Comparison of ENCODE assay signal across 11 cellular contexts in the genomic region with DNA sequence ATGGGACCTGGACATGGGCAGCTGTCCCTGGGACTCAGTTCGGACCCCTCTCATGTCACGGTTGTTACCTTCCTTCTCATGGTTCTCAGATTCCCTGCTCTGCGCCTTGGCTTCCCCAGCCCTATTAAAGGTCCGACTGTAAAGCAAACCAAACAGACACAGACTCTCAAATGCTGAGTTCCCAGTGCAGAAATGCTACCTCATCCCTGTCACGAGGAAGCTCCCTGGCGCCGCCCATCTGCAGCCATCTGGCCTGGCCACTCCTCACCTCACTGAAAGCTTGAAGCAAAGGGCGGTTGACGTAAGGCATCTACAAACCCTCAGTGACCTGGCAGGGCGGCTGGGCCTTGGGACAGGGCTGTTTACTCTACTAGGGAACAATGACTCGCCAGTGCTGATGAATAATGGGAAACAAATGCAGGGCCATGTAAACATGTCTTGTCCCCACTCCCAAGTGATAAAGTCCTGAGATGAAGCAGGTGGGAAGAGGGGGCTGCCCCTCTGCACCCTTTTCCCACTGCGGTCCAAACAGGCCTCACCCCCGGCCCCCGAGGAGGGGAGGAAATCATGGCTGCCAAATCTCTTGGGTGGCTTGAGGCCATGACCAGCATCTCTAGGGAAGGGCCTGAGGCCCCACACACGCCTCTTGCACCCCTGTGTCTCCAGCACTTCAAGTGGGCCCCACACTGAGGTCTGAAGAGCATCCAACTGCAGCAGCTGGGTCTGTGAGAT. TPM values are rescaled to one million over a fixed set of nuclear protein-coding genes. Genes with fewer than 3 reads are reported as not detected.
A peak's percentile ranks its signal among the peaks of the same experiment; 100 is the strongest.
DNase-seq lines count a peak whose midpoint lies in the region; ATAC-seq and TF ChIP-seq lines count a peak whose summit lies in the region.
"Had no signal": no experiment of that assay in that cellular context is flagged by ENCODE, and none has a peak within 500 bp of the region (broad histone marks: within the 10 kb centered on the region; RNA-seq: fewer than 3 reads in every experiment).

No MANE protein-coding gene starts in this region.

- TF ChIP-seq POLR2A in thyroid gland (IDR thresholded peaks at IDR 0.05), result no peak

- peak overlapping the region in 4 of 7 donors; percentile 30 to 66 (median 62) for H3K27ac Mint-ChIP-seq in CD14-positive monocyte
- H3K27ac Mint-ChIP-seq in activated CD8-positive, alpha-beta T cell treated with anti-CD3 and anti-CD28 coated beads, Interleukin-2, amount 10 ng/mL, durations not matched to agents 7 days and 5 days, result no peak overlapping the region
- H3K27ac Mint-ChIP-seq: naive thymus-derived CD8-positive, alpha-beta T cell had no signal

- 91 to 92% methylated on average over 15 of the region's 15 CpGs for WGBS in thyroid gland, 2 donors

- H3K27ac ChIP-seq in mucosa of rectum (ENCODE audit: low read depth in 2 of 2, low read length in 2 of 2) (peak overlapping the region; percentile 78 to 89), thyroid gland (peak overlapping the region in 1 of 3 donors; percentile 53)

- no peaks in the 10 kb centered on the region for H3K9me3 ChIP-seq in mucosa of rectum (ENCODE audit: control insufficient read depth in 2 of 2, low read length in 2 of 2)
- no peaks in the 10 kb centered on the region for H3K9me3 ChIP-seq in thyroid gland

- H3K4me1 Mint-ChIP-seq in CD14-positive monocyte, result peaks cover 34% of the 10 kb centered on the region
- H3K4me1 Mint-ChIP-seq in activated CD8-positive, alpha-beta T cell treated with anti-CD3 and anti-CD28 coated beads, Interleukin-2, amount 10 ng/mL, durations not matched to agents 7 days and 5 days (ENCODE audit: low read depth), result peaks cover 10% of the 10 kb centered on the region

- TF ChIP-seq CTCF in CD14-positive monocyte (IDR thresholded peaks at IDR 0.05), result no peak
- TF ChIP-seq CTCF in choroid plexus epithelial cell (conservative IDR thresholded peaks at IDR 0.05; ENCODE audit: low read depth, low read length), result no peak
- no peak for TF ChIP-seq CTCF in thyroid gland (IDR thresholded peaks at IDR 0.05)

- H3K9me3 Mint-ChIP-seq in CD14-positive monocyte, result peaks cover 0 to 2% (median 0%) of the 10 kb centered on the region in 7 donors
- H3K9me3 Mint-ChIP-seq in activated CD8-positive, alpha-beta T cell treated with anti-CD3 and anti-CD28 coated beads, Interleukin-2, amount 10 ng/mL, durations not matched to agents 7 days and 5 days (ENCODE audit: insufficient read depth), result no peaks in the 10 kb centered on the region
- H3K9me3 Mint-ChIP-seq: naive thymus-derived CD8-positive, alpha-beta T cell had no signal

- no peak overlapping the region for H3K4me3 Mint-ChIP-seq in CD14-positive monocyte
- H3K4me3 Mint-ChIP-seq in activated CD8-positive, alpha-beta T cell treated with anti-CD3 and anti-CD28 coated beads, Interleukin-2, amount 10 ng/mL, durations not matched to agents 7 days and 5 days, result no peak overlapping the region
- H3K4me3 Mint-ChIP-seq: naive thymus-derived CD8-positive, alpha-beta T cell had no signal

- H3K4me1 ChIP-seq in mucosa of rectum (ENCODE audit: control insufficient read depth in 2 of 2, insufficient read depth in 2 of 2, low read length in 2 of 2) (peaks cover 4 to 39% of the 10 kb centered on the region in 2 donors), thyroid gland (peaks cover 25 to 53% of the 10 kb centered on the region in 2 donors)

- H3K27me3 ChIP-seq in mucosa of rectum (ENCODE audit: control insufficient read depth in 2 of 2, insufficient read depth in 2 of 2, low read length in 2 of 2) (no peaks in the 10 kb centered on the region), thyroid gland (no peaks in the 10 kb centered on the region)

- CTCF ChIA-PET in activated CD8-positive, alpha-beta T cell treated with anti-CD3 and anti-CD28 coated beads, Interleukin-2, amount 10 ng/mL, durations not matched to agents 7 days and 5 days (lab: Charles Lee), result interaction anchor here (1.3 kb wide), 1 partner anchor 15 kb away, joined by 3 read pairs; no protein-coding TSS in a partner anchor

- H3K36me3 Mint-ChIP-seq in CD14-positive monocyte, result no peaks in the 10 kb centered on the region
- H3K36me3 Mint-ChIP-seq in activated CD8-positive, alpha-beta T cell treated with anti-CD3 and anti-CD28 coated beads, Interleukin-2, amount 10 ng/mL, durations not matched to agents 7 days and 5 days (ENCODE audit: low read depth), result no peaks in the 10 kb centered on the region
- H3K36me3 Mint-ChIP-seq: naive thymus-derived CD8-positive, alpha-beta T cell had no signal

- POLR2A ChIA-PET in activated CD8-positive, alpha-beta T cell treated with anti-CD3 and anti-CD28 coated beads, Interleukin-2, amount 10 ng/mL, durations not matched to agents 7 days and 5 days (lab: Charles Lee), result no interaction called here

- DNase-seq in CD14-positive monocyte (ENCODE audit: low spot score) (peak; percentile 79), NCI-H2029 treated with DMSO at 0.1 percent for 48 hours (lab: John Stamatoyannopoulos, UW) (peak; percentile 84), choroid plexus epithelial cell (ENCODE audit: low read depth) (peak; percentile 65), 8988T (no peak), thyroid gland (no peak)
- no peak for DNase-seq in activated CD8-positive, alpha-beta T cell treated with anti-CD3 and anti-CD28 coated beads, Interleukin-2, amount 10 ng/mL, durations not matched to agents 7 days and 5 days
- DNase-seq: activated CD4-positive, alpha-beta T cell treated with anti-CD3 and anti-CD28 coated beads, Interleukin-2, amount 50 U/mL, for 48 hours; DND-41; naive thymus-derived CD8-positive, alpha-beta T cell had no signal

- no peaks in the 10 kb centered on the region for H3K36me3 ChIP-seq in mucosa of rectum (ENCODE audit: control insufficient read depth in 2 of 2, insufficient read depth in 2 of 2, low read length in 2 of 2)
- H3K36me3 ChIP-seq in thyroid gland, result no peaks in the 10 kb centered on the region

- ATAC-seq in activated CD8-positive, alpha-beta T cell treated with anti-CD3 and anti-CD28 coated beads, Interleukin-2, amount 10 ng/mL, durations not matched to agents 7 days and 5 days, result no peak
- no peak for ATAC-seq in GM21515 (IDR thresholded peaks at IDR 0.05; ENCODE audit: unreplicated experiment)
- ATAC-seq: naive thymus-derived CD8-positive, alpha-beta T cell had no signal

- intact Hi-C loops in CD14-positive monocyte (cut with micrococcal nuclease) (no loop called here), thyroid gland (cut with DNase I) (no loop called here)

- H3K4me3 ChIP-seq in choroid plexus epithelial cell (ENCODE audit: low read depth, low read length), result no peak overlapping the region
- no peak overlapping the region for H3K4me3 ChIP-seq in mucosa of rectum (ENCODE audit: low read length in 2 of 2)
- no peak overlapping the region for H3K4me3 ChIP-seq in thyroid gland (replicated peaks in 1 of 3)

- H3K9ac ChIP-seq in mucosa of rectum (ENCODE audit: low read depth in 1 of 2, low read length in 2 of 2), result peak overlapping the region in 1 of 2 donors; percentile 37

- peaks cover 0 to 5% (median 3%) of the 10 kb centered on the region in 3 donors for H3K27me3 Mint-ChIP-seq in CD14-positive monocyte (ENCODE audit: low read depth in 3 of 3)
- H3K27me3 Mint-ChIP-seq in activated CD8-positive, alpha-beta T cell treated with anti-CD3 and anti-CD28 coated beads, Interleukin-2, amount 10 ng/mL, durations not matched to agents 7 days and 5 days (ENCODE audit: low read depth), result peaks cover 2% of the 10 kb centered on the region

RNA-seq across cellular contexts. Expression of gene SCUBE1, which starts 49.3 kb away (rescaled TPM):
- polyA plus RNA-seq in CD14-positive monocyte, result under 1 TPM; 0.20 to 0.26 TPM
- under 1 TPM in 1 of 2 experiments, not detected in 1; 0.03 TPM for total RNA-seq in activated CD8-positive, alpha-beta T cell treated with anti-CD3 and anti-CD28 coated beads, Interleukin-2, amount 10 ng/mL, durations not matched to agents 7 days and 5 days
- 1 to 10 TPM in 2 of 4 donors, under 1 TPM in 2; 0.78 to 3.5 (median 0.95) TPM for total RNA-seq in thyroid gland
- total RNA-seq: naive thymus-derived CD8-positive, alpha-beta T cell had no signal
- polyA plus RNA-seq: naive thymus-derived CD8-positive, alpha-beta T cell had no signal

Comparison
In these comparisons a context has a peak if more than half of its experiments do, and no peak if none do; other contexts are left out.
1. DNase-seq: peak in CD14-positive monocyte (single experiment), NCI-H2029 treated with DMSO at 0.1 percent for 48 hours (single experiment) and choroid plexus epithelial cell (single experiment); none in activated CD8-positive, alpha-beta T cell treated with anti-CD3 and anti-CD28 coated beads, Interleukin-2, amount 10 ng/mL, durations not matched to agents 7 days and 5 days (single experiment), 8988T (single experiment) and thyroid gland (0 of 2).